9 cellular contexts compared by ENCODE assay signal in the genomic region with DNA sequence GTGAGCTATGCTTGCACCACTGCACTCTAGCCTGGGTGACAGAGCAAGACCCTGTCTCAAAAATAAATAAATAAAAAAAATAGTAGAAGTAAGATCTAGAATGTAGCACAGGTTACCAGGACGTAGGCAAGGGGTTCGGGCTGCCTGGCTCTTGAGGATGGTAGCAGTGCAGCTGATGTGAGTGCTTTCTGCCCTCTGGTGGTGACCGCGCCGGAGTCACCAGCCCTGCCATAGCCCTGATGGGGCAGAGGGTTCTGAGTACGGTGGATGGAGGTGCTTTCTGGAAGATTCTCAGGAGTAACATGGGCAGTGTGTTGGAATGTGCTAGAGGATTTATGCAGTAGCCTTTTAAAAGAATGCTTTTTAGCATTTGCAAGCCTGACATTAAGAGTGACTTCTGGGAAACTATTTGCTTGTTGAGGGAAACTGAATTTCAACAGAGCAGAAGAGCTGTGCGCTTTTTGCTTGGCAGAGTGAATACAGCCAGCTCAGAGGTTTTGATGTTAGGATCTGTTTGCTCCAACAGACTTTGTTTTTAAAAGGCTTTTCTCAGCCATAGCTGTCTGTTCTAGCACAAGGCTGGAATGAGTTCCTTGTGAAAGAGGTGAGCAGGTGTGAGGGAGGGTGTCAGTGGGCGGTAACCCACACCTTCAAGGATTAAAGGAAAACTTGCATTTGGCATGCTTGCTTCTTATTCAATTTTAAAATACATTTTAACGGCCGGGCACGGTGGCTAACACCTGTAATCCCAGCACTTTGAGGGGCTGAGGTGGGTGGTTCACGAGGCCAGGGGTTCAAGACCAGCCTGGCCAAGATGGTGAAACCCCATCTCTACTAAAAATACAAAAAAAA.
DNase-seq lines count a peak whose midpoint lies in the region; ATAC-seq and TF ChIP-seq lines count a peak whose summit lies in the region.
"Had no signal": no experiment of that assay in that cellular context is flagged by ENCODE, and none has a peak within 500 bp of the region (broad histone marks: within the 10 kb centered on the region; RNA-seq: fewer than 3 reads in every experiment).

No MANE protein-coding gene starts in this region.

- DNase-seq in AG04450 (ENCODE audit: low read depth, low spot score): no peak
- peak; percentile 45 for DNase-seq in NCI-H526 treated with DMSO at 0.1 percent for 48 hours (lab: John Stamatoyannopoulos, UW)
- peak; percentile 19 for DNase-seq in activated CD8-positive, alpha-beta memory T cell treated with anti-CD3 and anti-CD28 coated beads, Interleukin-2, amount 50 U/mL, for 24 hours (ENCODE audit: extremely low read depth)
- peak; percentile 58 for DNase-seq in endothelial cell (ENCODE audit: low spot score)
- DNase-seq in stimulated activated naive B cell treated with anti-CD40 and anti-IgM and Interleukin-4, amounts not matched to agents 10 μg/mL and 1 μg/mL and 100 μg/mL, for 72 hours: peak; percentile 35

- CTCF ChIA-PET in AG04450 (lab: Charles Lee): interaction anchor here (0.5 to 3.3 kb wide), 17 partner anchors 9 to 399 kb away, joined by 3 to 11 read pairs (median 4); no protein-coding TSS in a partner anchor

- H3K4me3 ChIP-seq in AG04450 (ENCODE audit: low read depth, low read length): no peak overlapping the region
- H3K4me3 ChIP-seq in muscle layer of duodenum (ENCODE audit: low read depth in 1 of 2, low read length in 2 of 2): no peak overlapping the region
- H3K4me3 ChIP-seq: skin epidermis had no signal

- peaks cover 43 to 57% of the 10 kb centered on the region in 2 donors for H3K36me3 ChIP-seq in muscle layer of duodenum (ENCODE audit: control insufficient read depth in 1 of 2, insufficient read depth in 2 of 2, low read length in 2 of 2)

- peaks cover 3% of the 10 kb centered on the region for H3K27me3 Mint-ChIP-seq in endothelial cell (ENCODE audit: unreplicated experiment)
- no peaks in the 10 kb centered on the region for H3K27me3 Mint-ChIP-seq in stimulated activated naive B cell treated with anti-CD40 and anti-IgM and Interleukin-4, amounts not matched to agents 10 μg/mL and 1 μg/mL and 100 μg/mL, for 72 hours

- H3K36me3 Mint-ChIP-seq in endothelial cell (ENCODE audit: low read depth, unreplicated experiment): peaks cover 62% of the 10 kb centered on the region
- H3K36me3 Mint-ChIP-seq in stimulated activated naive B cell treated with anti-CD40 and anti-IgM and Interleukin-4, amounts not matched to agents 10 μg/mL and 1 μg/mL and 100 μg/mL, for 72 hours: peaks cover 51 to 79% of the 10 kb centered on the region in 2 donors

- peaks cover 7 to 22% of the 10 kb centered on the region in 2 donors for H3K4me1 ChIP-seq in muscle layer of duodenum (ENCODE audit: control insufficient read depth in 1 of 2, insufficient read depth in 2 of 2, low read length in 2 of 2)

- H3K27me3 ChIP-seq in AG04450 (ENCODE audit: control insufficient read depth, insufficient read depth, low read length): no peaks in the 10 kb centered on the region
- no peaks in the 10 kb centered on the region for H3K27me3 ChIP-seq in muscle layer of duodenum (ENCODE audit: low read depth, low read length)

- H3K9me3 ChIP-seq in AG04450 (ENCODE audit: control insufficient read depth, insufficient read depth, low read length) (no peaks in the 10 kb centered on the region; the same call in 1 of the 2 replicates), muscle layer of duodenum (ENCODE audit: control insufficient read depth in 1 of 2, low read length in 2 of 2) (no peaks in the 10 kb centered on the region)

- POLR2A ChIA-PET in AG04450 (lab: Yijun Ruan, JAX): interaction anchor here (0.6 kb wide), 1 partner anchor 36 kb away, joined by 7 read pairs; no protein-coding TSS in a partner anchor

- ATAC-seq in GM19351 (IDR thresholded peaks at IDR 0.05; ENCODE audit: unreplicated experiment) (peak; percentile 50), HG03565 (IDR thresholded peaks at IDR 0.05; ENCODE audit: unreplicated experiment) (no peak)
- peak; percentile 91 to 94 for ATAC-seq in stimulated activated naive B cell treated with anti-CD40 and anti-IgM and Interleukin-4, amounts not matched to agents 10 μg/mL and 1 μg/mL and 100 μg/mL, for 72 hours (replicated peaks)

- H3K4me3 Mint-ChIP-seq in endothelial cell (ENCODE audit: unreplicated experiment): no peak overlapping the region
- no peak overlapping the region for H3K4me3 Mint-ChIP-seq in stimulated activated naive B cell treated with anti-CD40 and anti-IgM and Interleukin-4, amounts not matched to agents 10 μg/mL and 1 μg/mL and 100 μg/mL, for 72 hours

- H3K4me1 Mint-ChIP-seq in endothelial cell (ENCODE audit: unreplicated experiment): peaks cover 22% of the 10 kb centered on the region
- H3K4me1 Mint-ChIP-seq in stimulated activated naive B cell treated with anti-CD40 and anti-IgM and Interleukin-4, amounts not matched to agents 10 μg/mL and 1 μg/mL and 100 μg/mL, for 72 hours: peaks cover 41 to 54% of the 10 kb centered on the region in 2 donors

- TF ChIP-seq CTCF in AG04450 (IDR thresholded peaks at IDR 0.05; ENCODE audit: low read depth, low read length) (peak; percentile 81), endothelial cell (IDR thresholded peaks at IDR 0.05; ENCODE audit: unreplicated experiment) (peak; percentile 42)

- no peaks in the 10 kb centered on the region for H3K9me3 Mint-ChIP-seq in endothelial cell (ENCODE audit: unreplicated experiment)
- H3K9me3 Mint-ChIP-seq in stimulated activated naive B cell treated with anti-CD40 and anti-IgM and Interleukin-4, amounts not matched to agents 10 μg/mL and 1 μg/mL and 100 μg/mL, for 72 hours: no peaks in the 10 kb centered on the region

- H3K27ac ChIP-seq in AG04450 (ENCODE audit: low read depth, low read length): peak overlapping the region; percentile 31
- H3K27ac ChIP-seq in muscle layer of duodenum (ENCODE audit: low read length): peak overlapping the region; percentile 48
- H3K27ac ChIP-seq: skin epidermis had no signal

- no peak overlapping the region for H3K27ac Mint-ChIP-seq in endothelial cell (ENCODE audit: unreplicated experiment)
- H3K27ac Mint-ChIP-seq in stimulated activated naive B cell treated with anti-CD40 and anti-IgM and Interleukin-4, amounts not matched to agents 10 μg/mL and 1 μg/mL and 100 μg/mL, for 72 hours: peak overlapping the region; percentile 90
